In genomic region chr12:130871286-130872178, GRCh38 we compare ENCODE assay signal across 1 cellular context.
A peak's percentile ranks its signal among the peaks of the same experiment; 100 is the strongest.
TF ChIP-seq lines count a peak whose summit lies in the region.

Gene RAN, plus strand, starts transcription at chr12:130872066. Its CDS starts 528 bp downstream, at chr12:130872594.

TF ChIP-seq in GM12878, 131 proteins besides CTCF, POLR2A, EP300 and RAD21 (continued from another document):
- TF ChIP-seq POU2F2 (IDR thresholded peaks at IDR 0.05; ENCODE audit: borderline replicate concordance, low read depth, low read length) (peak; percentile 27; the same call in 1 of the 3 replicates), EGR1 (IDR thresholded peaks at IDR 0.05; ENCODE audit: borderline replicate concordance in 1 of 2, low read depth in 2 of 2, low read length in 2 of 2) (peak; percentile 84 to 86; a peak in 2 of 3 replicates), CBFB (IDR thresholded peaks at IDR 0.05; ENCODE audit: low read depth) (no peak), ZSCAN29 (IDR thresholded peaks at IDR 0.05) (0 out of 2 replicates have a peak, but pooled peaks have one; percentile 19), RUNX3 (IDR thresholded peaks at IDR 0.05; ENCODE audit: low read length) (peak; percentile 48; the same call in 1 of the 2 replicates), POLR2AphosphoS2 (IDR thresholded peaks at IDR 0.05; ENCODE audit: low read depth, low read length) (peak; percentile 57; the same call in 1 of the 2 replicates), POLR2AphosphoS5 (IDR thresholded peaks at IDR 0.05; ENCODE audit: low read length) (peak; percentile 80), HDGF (IDR thresholded peaks at IDR 0.05) (peak; percentile 11; the same call in 1 of the 2 replicates), CHD2 (IDR thresholded peaks at IDR 0.05; ENCODE audit: borderline replicate concordance, low read depth, low read length) (no peak), YBX1 (IDR thresholded peaks at IDR 0.05) (no peak), PKNOX1 (IDR thresholded peaks at IDR 0.05) (no peak), USF2 (IDR thresholded peaks at IDR 0.05; ENCODE audit: borderline replicate concordance, low read depth, low read length) (peak; percentile 14), NRF1 (conservative IDR thresholded peaks at IDR 0.05; ENCODE audit: low read depth, low read length) (peak; percentile 59), SIN3A (IDR thresholded peaks at IDR 0.05; ENCODE audit: low read depth, low read length) (0 out of 2 replicates have a peak, but pooled peaks have one; percentile 2), SUPT20H (IDR thresholded peaks at IDR 0.05; ENCODE audit: borderline replicate concordance, control insufficient read depth, low read depth, low read length) (no peak), NKRF (conservative IDR thresholded peaks at IDR 0.05) (peak; percentile 80), LARP7 (IDR thresholded peaks at IDR 0.05) (peak; percentile 80), SMAD5 (IDR thresholded peaks at IDR 0.05; ENCODE audit: low read depth) (peak; percentile 28), SUZ12 (IDR thresholded peaks at IDR 0.05; ENCODE audit: unreplicated experiment) (no peak), TCF12 (IDR thresholded peaks at IDR 0.05; ENCODE audit: low read depth, low read length) (0 out of 2 replicates have a peak, but pooled peaks have one; percentile 6), ETV6 (conservative IDR thresholded peaks at IDR 0.05 in 1 of 2, IDR thresholded peaks at IDR 0.05 in 1 of 2; ENCODE audit: borderline replicate concordance in 1 of 2, low read depth in 1 of 2) (no peak), TCF3 (IDR thresholded peaks at IDR 0.05; ENCODE audit: borderline replicate concordance, insufficient read depth, low read depth, low read length) (0 out of 2 replicates have a peak, but pooled peaks have one; percentile 29), NBN (IDR thresholded peaks at IDR 0.05) (no peak), TARDBP (IDR thresholded peaks at IDR 0.05; ENCODE audit: borderline replicate concordance) (no peak), BHLHE40 (IDR thresholded peaks at IDR 0.05; ENCODE audit: borderline replicate concordance in 1 of 2, low read depth in 2 of 2, low read length in 1 of 2) (peak; percentile 25 to 87; a peak in 1 of 4 replicates)
